15 cellular contexts compared by ENCODE assay signal in the genomic region with DNA sequence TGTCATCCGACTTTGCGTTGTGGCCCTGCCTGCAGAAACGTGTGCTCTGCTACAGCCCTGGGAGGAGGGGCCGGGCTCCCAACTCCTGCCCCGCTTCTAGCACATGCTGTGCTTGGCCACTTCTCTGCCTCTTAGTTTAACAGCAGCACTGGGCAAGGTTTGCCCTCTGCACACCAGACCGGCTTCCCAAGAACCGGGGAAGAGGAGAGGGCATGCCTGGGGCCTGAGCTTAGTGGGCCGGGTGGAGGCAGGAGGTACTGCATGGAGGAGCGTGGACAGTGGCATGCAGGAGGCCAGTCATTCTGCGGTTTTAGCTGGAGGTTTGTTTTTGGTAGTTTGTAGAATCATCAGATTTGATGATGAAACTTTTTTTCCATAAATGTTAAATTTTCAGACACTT. TPM values are rescaled to one million over a fixed set of nuclear protein-coding genes. Genes with fewer than 3 reads are reported as not detected.
DNase-seq lines count a peak whose midpoint lies in the region; ATAC-seq, FAIRE-seq and TF ChIP-seq lines count a peak whose summit lies in the region.
"Had no signal": no experiment of that assay in that cellular context is flagged by ENCODE, and none has a peak within 500 bp of the region (broad histone marks: within the 10 kb centered on the region; RNA-seq: fewer than 3 reads in every experiment).

No MANE protein-coding gene starts in this region.

- ATAC-seq in heart left ventricle (peak; percentile 66 to 92 (median 88)), left cardiac atrium (no peak), GM19328 (IDR thresholded peaks at IDR 0.05; ENCODE audit: unreplicated experiment) (no peak)
- ATAC-seq: mucosa of descending colon; stimulated activated naive CD8-positive, alpha-beta T cell treated with anti-CD3 and anti-CD28 coated beads, Interleukin-15, Interleukin-2, amounts not matched to agents 100 U/mL and 50 U/mL, for 24 hours had no signal

- TF ChIP-seq CTCF in heart left ventricle (IDR thresholded peaks at IDR 0.05) = no peak
- no peak for TF ChIP-seq CTCF in fibroblast of villous mesenchyme (IDR thresholded peaks at IDR 0.05; ENCODE audit: insufficient read depth, low read depth, low read length)
- no peak for TF ChIP-seq CTCF in colonic mucosa (IDR thresholded peaks at IDR 0.05)

- no peak overlapping the region for H3K9ac ChIP-seq in colonic mucosa (ENCODE audit: low read depth in 2 of 2, low read length in 2 of 2)

- no peak for FAIRE-seq in H54 (lab: Jason Lieb, UNC)
- FAIRE-seq: TTC549 had no signal

- H3K4me1 ChIP-seq in heart left ventricle (peaks cover 0 to 11% (median 0%) of the 10 kb centered on the region in 12 donors), colonic mucosa (no peaks in the 10 kb centered on the region)

- H3K27ac ChIP-seq in heart left ventricle = no peak overlapping the region
- no peak overlapping the region for H3K27ac ChIP-seq in colonic mucosa

- DNase-seq in heart left ventricle = peak in 2 of 5 donors; percentile 10 to 55
- DNase-seq in left cardiac atrium = no peak
- DNase-seq in NOMO-1 treated with dmso at 0.1 percent for 144 hours (lab: John Stamatoyannopoulos, UW; ENCODE audit: unreplicated experiment) = peak; percentile 0
- peak; percentile 16 for DNase-seq in fibroblast of villous mesenchyme (ENCODE audit: low read depth)
- DNase-seq in colonic mucosa = no peak
- DNase-seq in NK-92 treated with Interleukin-12 subunit alpha and Interleukin-12 subunit beta, amount 100 ng/mL, for 24 hours (lab: John Stamatoyannopoulos, UW) = no peak
- DNase-seq in H54 (ENCODE audit: insufficient read length, low spot score) = no peak
- DNase-seq: DMS153; mucosa of descending colon; NCI-H2081; NCI-H69; stimulated activated naive CD8-positive, alpha-beta T cell treated with anti-CD3 and anti-CD28 coated beads, Interleukin-15, Interleukin-2, amounts not matched to agents 100 U/mL and 50 U/mL, for 24 hours had no signal

- H3K4me3 ChIP-seq in heart left ventricle (no peak overlapping the region), fibroblast of villous mesenchyme (ENCODE audit: low read depth, low read length) (no peak overlapping the region), colonic mucosa (no peak overlapping the region)
- H3K4me3 ChIP-seq: mucosa of descending colon, skin epidermis had no signal

- H3K9me3 ChIP-seq in heart left ventricle (no peaks in the 10 kb centered on the region), colonic mucosa (no peaks in the 10 kb centered on the region)
- H3K9me3 ChIP-seq: mucosa of descending colon had no signal

- intact Hi-C loops in heart left ventricle (cut with DNase I) (no loop called here), left cardiac atrium (cut with DNase I) (no loop called here), colonic mucosa (cut with DNase I) (no loop called here)

- peaks cover 0 to 21% (median 8%) of the 10 kb centered on the region in 9 donors for H3K36me3 ChIP-seq in heart left ventricle
- H3K36me3 ChIP-seq in colonic mucosa = no peaks in the 10 kb centered on the region

- WGBS in heart left ventricle, 4 donors = 58 to 78% (median 68%) methylated on average over 10 of the region's 10 CpGs

- TF ChIP-seq POLR2A in heart left ventricle (IDR thresholded peaks at IDR 0.05) = no peak
- no peak for TF ChIP-seq POLR2A in H54 (IDR thresholded peaks at IDR 0.05; ENCODE audit: low read depth, low read length)

- no peaks in the 10 kb centered on the region for H3K27me3 ChIP-seq in heart left ventricle
- no peaks in the 10 kb centered on the region for H3K27me3 ChIP-seq in colonic mucosa

RNA-seq across cellular contexts. Expression of a gene that starts 45.5 kb away (rescaled TPM):
- total RNA-seq in heart left ventricle (10 to 100 TPM in 6 of 9 donors, 1 to 10 TPM in 3; 6.6 to 15.5 (median 10.7) TPM), left cardiac atrium (10 to 100 TPM in 1 of 2 donors, 1 to 10 TPM in 1; 8.9 to 10.2 TPM), fibroblast of villous mesenchyme (19.3 and 37.6 TPM in 2 replicates), colonic mucosa (10 to 100 TPM; 17.3 to 23.8 TPM)
- 10 to 100 TPM in 1 of 2 donors, 1 to 10 TPM in 1; 4.7 to 16.9 TPM for polyA plus RNA-seq in heart left ventricle

Comparison
In these comparisons a context has a peak if more than half of its experiments do, and no peak if none do; other contexts are left out.
1. ATAC-seq: peak in heart left ventricle (4 of 4); none in left cardiac atrium (0 of 2) and GM19328 (single experiment).
2. DNase-seq: peak in NOMO-1 treated with dmso at 0.1 percent for 144 hours (single experiment) and fibroblast of villous mesenchyme (single experiment); none in left cardiac atrium (single experiment), colonic mucosa (single experiment), NK-92 treated with Interleukin-12 subunit alpha and Interleukin-12 subunit beta, amount 100 ng/mL, for 24 hours (single experiment) and H54 (single experiment).